ENCODE assay signal across 1 cellular context in genomic region chr6:31971993-31972708, GRCh38.
TF ChIP-seq lines count a peak whose summit lies in the region.

Gene DXO, minus strand, starts transcription at chr6:31972138. Its CDS starts 463 bp downstream, at chr6:31971675.

TF ChIP-seq in A549, 52 proteins besides CTCF, POLR2A, EP300 and RAD21 (continued from another document):
- TF ChIP-seq HMGXB4 (CRISPR knock-in tag; IDR thresholded peaks at IDR 0.05; ENCODE audit: borderline replicate concordance) (no peak), MAFK (IDR thresholded peaks at IDR 0.05; ENCODE audit: partially characterized antibody) (no peak), RFX5 (IDR thresholded peaks at IDR 0.05) (peak; percentile 44; the same call in 1 of the 2 replicates), PBX3 (IDR thresholded peaks at IDR 0.05) (no peak; the same call in 1 of the 2 replicates), ESRRA (IDR thresholded peaks at IDR 0.05; ENCODE audit: borderline replicate concordance, low read length) (no peak), HOXB5 (CRISPR knock-in tag; IDR thresholded peaks at IDR 0.05) (no peak), KDM5A (IDR thresholded peaks at IDR 0.05) (no peak), FOXS1 (CRISPR knock-in tag; IDR thresholded peaks at IDR 0.05) (no peak), TP53 (CRISPR knock-in tag; IDR thresholded peaks at IDR 0.05) (no peak), CEBPB (IDR thresholded peaks at IDR 0.05) (peak; percentile 31 to 82; a peak in 2 of 4 replicates), HOXB13 (CRISPR knock-in tag; IDR thresholded peaks at IDR 0.05; ENCODE audit: low read depth) (no peak), EHF (CRISPR knock-in tag; IDR thresholded peaks at IDR 0.05) (no peak), CHD2 (IDR thresholded peaks at IDR 0.05; ENCODE audit: low read length, partially characterized antibody) (no peak), MAZ (IDR thresholded peaks at IDR 0.05; ENCODE audit: borderline replicate concordance, low read depth, low read length) (0 out of 2 replicates have a peak, but pooled peaks have one; percentile 7), ZSCAN20 (CRISPR knock-in tag; IDR thresholded peaks at IDR 0.05) (no peak)
